In genomic region chr9:71844808-71845207, GRCh38 we compare ENCODE assay signal across 1 cellular context.
TF ChIP-seq lines count a peak whose summit lies in the region.

No MANE protein-coding gene starts in this region.

TF ChIP-seq in liver, 16 proteins besides CTCF, POLR2A, EP300 and RAD21 (continued from another document):
- TF ChIP-seq REST (IDR thresholded peaks at IDR 0.05): peak; percentile 88
- TF ChIP-seq, protein P1, sequence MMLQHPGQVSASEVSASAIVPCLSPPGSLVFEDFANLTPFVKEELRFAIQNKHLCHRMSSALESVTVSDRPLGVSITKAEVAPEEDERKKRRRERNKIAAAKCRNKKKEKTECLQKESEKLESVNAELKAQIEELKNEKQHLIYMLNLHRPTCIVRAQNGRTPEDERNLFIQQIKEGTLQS (IDR thresholded peaks at IDR 0.05): no peak
